In the genomic region with DNA sequence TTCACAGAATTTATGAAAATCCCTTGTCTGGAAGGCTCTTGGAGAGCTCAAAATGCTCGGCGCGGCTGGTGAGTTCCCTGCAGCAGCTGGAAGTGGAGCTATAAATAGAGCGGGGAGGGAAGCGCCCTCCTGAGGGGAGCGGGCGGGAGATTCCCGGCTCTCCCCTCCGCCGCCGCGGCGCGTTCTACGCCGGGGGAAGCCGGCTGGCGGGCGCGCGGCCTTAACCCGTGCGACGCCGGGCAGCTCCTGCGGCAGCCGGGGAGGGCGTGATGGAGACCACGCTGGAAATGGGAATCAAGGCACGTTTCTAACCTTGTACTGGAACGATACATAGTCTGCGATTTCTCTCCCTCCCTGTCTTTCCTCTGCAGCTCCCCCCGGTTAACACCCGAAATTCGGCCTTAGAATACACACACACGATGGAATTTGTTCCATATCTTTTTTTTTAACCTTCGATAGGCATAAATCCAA, we compare ENCODE assay signal across 8 cellular contexts.
DNase-seq lines count a peak whose midpoint lies in the region; FAIRE-seq and TF ChIP-seq lines count a peak whose summit lies in the region.

No MANE protein-coding gene starts in this region.

- no peak for FAIRE-seq in frontal cortex (lab: Jason Lieb, UNC)

- peak; percentile 40 for DNase-seq in GM03348 (ENCODE audit: low spot score)
- peak; percentile 9 for DNase-seq in RPMI7951 (ENCODE audit: low read depth)
- DNase-seq in frontal cortex (ENCODE audit: low spot score in 2 of 2) = peak; percentile 43 to 65
- peak; percentile 4 for DNase-seq in non-pigmented ciliary epithelial cell (ENCODE audit: low read depth)
- no peak for DNase-seq in stimulated activated CD4-positive, alpha-beta T cell treated with anti-CD3 and anti-CD28 coated beads, Interleukin-4, amount 100 ng/mL, for 24 hours
- no peak for DNase-seq in LoVo (ENCODE audit: low spot score)
- no peak for DNase-seq in activated T-helper 2 cell treated with anti-CD3 and anti-CD28 coated beads, Interferon-gamma antibody, Interleukin-2, Interleukin-4, amounts not matched to agents 10 μg/mL and 5 μg/mL and 100 μg/mL, durations not matched to agents 14 hours and 24 hours and 36 hours (ENCODE audit: low spot score)
- DNase-seq in erythroblast (lab: John Stamatoyannopoulos, UW) = no peak

- H3K4me3 Mint-ChIP-seq in activated T-helper 2 cell treated with anti-CD3 and anti-CD28 coated beads, Interferon-gamma antibody, Interleukin-2, Interleukin-4, amounts not matched to agents 10 μg/mL and 5 μg/mL and 100 μg/mL, durations not matched to agents 14 hours and 24 hours and 36 hours (ENCODE audit: low read depth) = no peak overlapping the region

- H3K27me3 Mint-ChIP-seq in activated T-helper 2 cell treated with anti-CD3 and anti-CD28 coated beads, Interferon-gamma antibody, Interleukin-2, Interleukin-4, amounts not matched to agents 10 μg/mL and 5 μg/mL and 100 μg/mL, durations not matched to agents 14 hours and 24 hours and 36 hours (ENCODE audit: low read depth) = peaks cover 30% of the 10 kb centered on the region

- no peak overlapping the region for H3K27ac Mint-ChIP-seq in activated T-helper 2 cell treated with anti-CD3 and anti-CD28 coated beads, Interferon-gamma antibody, Interleukin-2, Interleukin-4, amounts not matched to agents 10 μg/mL and 5 μg/mL and 100 μg/mL, durations not matched to agents 14 hours and 24 hours and 36 hours

- H3K9me3 Mint-ChIP-seq in activated T-helper 2 cell treated with anti-CD3 and anti-CD28 coated beads, Interferon-gamma antibody, Interleukin-2, Interleukin-4, amounts not matched to agents 10 μg/mL and 5 μg/mL and 100 μg/mL, durations not matched to agents 14 hours and 24 hours and 36 hours = no peaks in the 10 kb centered on the region

- H3K36me3 Mint-ChIP-seq in activated T-helper 2 cell treated with anti-CD3 and anti-CD28 coated beads, Interferon-gamma antibody, Interleukin-2, Interleukin-4, amounts not matched to agents 10 μg/mL and 5 μg/mL and 100 μg/mL, durations not matched to agents 14 hours and 24 hours and 36 hours (ENCODE audit: low read depth) = no peaks in the 10 kb centered on the region

- no peak for TF ChIP-seq POLR2A in erythroblast (IDR thresholded peaks at IDR 0.05; ENCODE audit: low read length)

- intact Hi-C loops in activated T-helper 2 cell treated with anti-CD3 and anti-CD28 coated beads, Interferon-gamma antibody, Interleukin-2, Interleukin-4, amounts not matched to agents 10 μg/mL and 5 μg/mL and 100 μg/mL, durations not matched to agents 14 hours and 24 hours and 36 hours (cut with micrococcal nuclease) = no loop called here

- H3K4me1 Mint-ChIP-seq in activated T-helper 2 cell treated with anti-CD3 and anti-CD28 coated beads, Interferon-gamma antibody, Interleukin-2, Interleukin-4, amounts not matched to agents 10 μg/mL and 5 μg/mL and 100 μg/mL, durations not matched to agents 14 hours and 24 hours and 36 hours (ENCODE audit: low read depth) = no peaks in the 10 kb centered on the region

Comparison
In these comparisons a context has a peak if more than half of its experiments do, and no peak if none do; other contexts are left out.
1. DNase-seq: peak in GM03348 (single experiment), RPMI7951 (single experiment), frontal cortex (2 of 2) and non-pigmented ciliary epithelial cell (single experiment); none in stimulated activated CD4-positive, alpha-beta T cell treated with anti-CD3 and anti-CD28 coated beads, Interleukin-4, amount 100 ng/mL, for 24 hours (single experiment), LoVo (single experiment), activated T-helper 2 cell treated with anti-CD3 and anti-CD28 coated beads, Interferon-gamma antibody, Interleukin-2, Interleukin-4, amounts not matched to agents 10 μg/mL and 5 μg/mL and 100 μg/mL, durations not matched to agents 14 hours and 24 hours and 36 hours (single experiment) and erythroblast (0 of 2).